8 cellular contexts compared by ENCODE assay signal in genomic region chr3:184315506-184315867, GRCh38. TPM values are rescaled to one million over a fixed set of nuclear protein-coding genes. Genes with fewer than 3 reads are reported as not detected.
A peak's percentile ranks its signal among the peaks of the same experiment; 100 is the strongest.
DNase-seq lines count a peak whose midpoint lies in the region; ATAC-seq, FAIRE-seq and TF ChIP-seq lines count a peak whose summit lies in the region.

No MANE protein-coding gene starts in this region.

- H3K4me1 Mint-ChIP-seq in stimulated activated naive CD8-positive, alpha-beta T cell treated with anti-CD3 and anti-CD28 coated beads, Interleukin-15, Interleukin-2, amounts not matched to agents 100 ng/mL and 50 ng/mL, for 24 hours (ENCODE audit: low read depth), result peaks cover 40% of the 10 kb centered on the region

- peak overlapping the region; percentile 86 for H3K4me3 Mint-ChIP-seq in stimulated activated naive CD8-positive, alpha-beta T cell treated with anti-CD3 and anti-CD28 coated beads, Interleukin-15, Interleukin-2, amounts not matched to agents 100 ng/mL and 50 ng/mL, for 24 hours

- H3K9ac ChIP-seq in PC-3 (ENCODE audit: low read length), result peak overlapping the region; percentile 100
- H3K9ac ChIP-seq in endothelial cell of umbilical vein (replicated peaks; ENCODE audit: extremely low read depth, insufficient read depth, low read length), result peak overlapping the region; percentile 82

- no peak overlapping the region for H2AFZ ChIP-seq in PC-3 (ENCODE audit: low read length)
- H2AFZ ChIP-seq in endothelial cell of umbilical vein (ENCODE audit: low read depth, low read length), result no peak overlapping the region

- no peaks in the 10 kb centered on the region for H3K9me1 ChIP-seq in endothelial cell of umbilical vein (replicated peaks; ENCODE audit: control insufficient read depth, extremely low read depth, insufficient read depth, low read length)

- H3F3A ChIP-seq in PC-3 (ENCODE audit: low read length, unreplicated experiment), result peaks cover 8% of the 10 kb centered on the region

- H3K9me3 Mint-ChIP-seq in stimulated activated naive CD8-positive, alpha-beta T cell treated with anti-CD3 and anti-CD28 coated beads, Interleukin-15, Interleukin-2, amounts not matched to agents 100 ng/mL and 50 ng/mL, for 24 hours, result no peaks in the 10 kb centered on the region

- CTCF ChIA-PET in PC-3 (lab: Charles Lee) (no interaction called here), endothelial cell of umbilical vein (lab: Charles Lee) (interaction anchor here (1.1 kb wide), 1 partner anchor 10 kb away, joined by 3 read pairs; no protein-coding TSS in a partner anchor)

- H3K4me1 ChIP-seq in PC-3 (ENCODE audit: insufficient read depth, low read length), result peaks cover 41% of the 10 kb centered on the region
- H3K4me1 ChIP-seq in endothelial cell of umbilical vein (ENCODE audit: control insufficient read depth, extremely low read depth, insufficient read depth, low read length), result peaks cover 38% of the 10 kb centered on the region
- H3K4me1 ChIP-seq in pancreas, result peaks cover 23 to 32% (median 27%) of the 10 kb centered on the region in 3 donors

- H3K36me3 Mint-ChIP-seq in stimulated activated naive CD8-positive, alpha-beta T cell treated with anti-CD3 and anti-CD28 coated beads, Interleukin-15, Interleukin-2, amounts not matched to agents 100 ng/mL and 50 ng/mL, for 24 hours (ENCODE audit: low read depth), result peaks cover 40% of the 10 kb centered on the region

- peak overlapping the region; percentile 88 for H3K27ac Mint-ChIP-seq in stimulated activated naive CD8-positive, alpha-beta T cell treated with anti-CD3 and anti-CD28 coated beads, Interleukin-15, Interleukin-2, amounts not matched to agents 100 ng/mL and 50 ng/mL, for 24 hours

- TF ChIP-seq CTCF in PC-3 (conservative IDR thresholded peaks at IDR 0.05; ENCODE audit: low read depth, low read length) (no peak), endothelial cell of umbilical vein (IDR thresholded peaks at IDR 0.05; ENCODE audit: extremely low read depth in 1 of 2, insufficient read depth in 1 of 2, low read depth in 1 of 2, low read length in 2 of 2) (no peak), pancreas (IDR thresholded peaks at IDR 0.05) (no peak)

- no peak for DNase-seq in stimulated activated naive CD8-positive, alpha-beta T cell treated with anti-CD3 and anti-CD28 coated beads, Interleukin-15, Interleukin-2, amounts not matched to agents 100 U/mL and 50 U/mL, for 24 hours
- DNase-seq in PC-3 (no peak), endothelial cell of umbilical vein (ENCODE audit: low read depth, low spot score) (no peak), pancreas (peak in 1 of 6 donors; percentile 34), NCI-H1694 (lab: John Stamatoyannopoulos, UW) (no peak), RCC 7860 (ENCODE audit: low spot score) (no peak), occipital lobe (lab: John Stamatoyannopoulos, UW) (no peak)

- H3K9me3 ChIP-seq in PC-3 (ENCODE audit: low read length) (no peaks in the 10 kb centered on the region), endothelial cell of umbilical vein (replicated peaks; ENCODE audit: control insufficient read depth, insufficient read depth, low read length) (no peaks in the 10 kb centered on the region), pancreas (no peaks in the 10 kb centered on the region)

- POLR2A ChIA-PET in PC-3 (lab: Charles Lee; ENCODE audit: unreplicated experiment), result interaction anchor here (0.5 kb wide), 1 partner anchor 36 kb away, joined by 19 read pairs; no protein-coding TSS in a partner anchor
- POLR2A ChIA-PET in endothelial cell of umbilical vein (lab: Charles Lee), result interaction anchor here (1.0 to 1.5 kb wide), 2 partner anchors 22 to 46 kb away, joined by 3 to 5 read pairs; partner anchors contain the start of genes CLCN2, FAM131A and POLR2H

- peak overlapping the region; percentile 96 for H3K4me2 ChIP-seq in PC-3 (ENCODE audit: low read length)
- peak overlapping the region; percentile 25 for H3K4me2 ChIP-seq in endothelial cell of umbilical vein (ENCODE audit: insufficient read depth, low read length)

- H4K20me1 ChIP-seq in PC-3 (ENCODE audit: low read length), result peaks cover 50% of the 10 kb centered on the region
- H4K20me1 ChIP-seq in endothelial cell of umbilical vein (replicated peaks; ENCODE audit: control insufficient read depth, extremely low read depth, insufficient read depth, low read length), result peaks cover 3% of the 10 kb centered on the region

- dilution Hi-C loops in endothelial cell of umbilical vein (cut with MboI; ENCODE audit: extremely low pct_ligation_motif_present, low sequenced_read_pairs), result no loop called here

- FAIRE-seq in endothelial cell of umbilical vein (lab: Jason Lieb, UNC) (no peak), pancreas (lab: Jason Lieb, UNC) (no peak), RCC 7860 (lab: Jason Lieb, UNC) (no peak)

- no peak for ATAC-seq in stimulated activated naive CD8-positive, alpha-beta T cell treated with anti-CD3 and anti-CD28 coated beads, Interleukin-15, Interleukin-2, amounts not matched to agents 100 U/mL and 50 U/mL, for 24 hours
- ATAC-seq in PC-3 (no peak), pancreas (no peak)

- no peak for TF ChIP-seq POLR2A in endothelial cell of umbilical vein (IDR thresholded peaks at IDR 0.05; ENCODE audit: low read depth, low read length)

- H3K4me3 ChIP-seq in PC-3 (ENCODE audit: low read length) (peak overlapping the region; percentile 100), endothelial cell of umbilical vein (replicated peaks in 1 of 3; ENCODE audit: insufficient read depth in 1 of 3, low read depth in 1 of 3, low read length in 3 of 3) (peak overlapping the region; percentile 36 to 84 (median 59)), pancreas (peak overlapping the region; percentile 83 to 94 (median 88))

- 1 to 2% methylated on average over 9 of the region's 9 CpGs for WGBS in pancreas, 2 donors

- H3K36me3 ChIP-seq in PC-3 (ENCODE audit: low read depth, low read length) (peaks cover 29% of the 10 kb centered on the region), endothelial cell of umbilical vein (ENCODE audit: control insufficient read depth in 2 of 2, extremely low read depth in 1 of 2, insufficient read depth in 2 of 2, low read length in 2 of 2) (peaks cover 11 to 12% of the 10 kb centered on the region in 2 experiments), pancreas (peaks cover 0 to under 1% (median 0%) of the 10 kb centered on the region in 3 donors)

- H3K27me3 Mint-ChIP-seq in stimulated activated naive CD8-positive, alpha-beta T cell treated with anti-CD3 and anti-CD28 coated beads, Interleukin-15, Interleukin-2, amounts not matched to agents 100 ng/mL and 50 ng/mL, for 24 hours, result no peaks in the 10 kb centered on the region

- H3K9me2 ChIP-seq in PC-3 (replicated peaks; ENCODE audit: low read length), result no peaks in the 10 kb centered on the region

- H3K79me2 ChIP-seq in PC-3 (ENCODE audit: low read length) (peaks cover 57% of the 10 kb centered on the region), endothelial cell of umbilical vein (ENCODE audit: control insufficient read depth, insufficient read depth, low read length) (peaks cover 53% of the 10 kb centered on the region)

- intact Hi-C loops in PC-3 (cut with micrococcal nuclease), result loop anchor here (2.0 kb wide), 1 partner anchor 19 kb away; no protein-coding TSS in a partner anchor
- intact Hi-C loops in endothelial cell of umbilical vein (cut with micrococcal nuclease), result loop anchor here (1.0 kb wide), 1 partner anchor 47 kb away; no protein-coding TSS in a partner anchor
- intact Hi-C loops in pancreas (cut with DNase I), result no loop called here

- H3K27me3 ChIP-seq in PC-3 (ENCODE audit: low read length) (no peaks in the 10 kb centered on the region), endothelial cell of umbilical vein (ENCODE audit: control insufficient read depth in 2 of 2, insufficient read depth in 2 of 2, low read length in 2 of 2) (no peaks in the 10 kb centered on the region), pancreas (no peaks in the 10 kb centered on the region)

- BruUV-seq in PC-3 (replicated peaks; lab: Mats Ljungman, UMichigan) (TSS peak; percentile 40), endothelial cell of umbilical vein (replicated peaks; lab: Mats Ljungman, UMichigan) (no TSS peak)

- H3K27ac ChIP-seq in PC-3 (ENCODE audit: low read length) (peak overlapping the region; percentile 90), endothelial cell of umbilical vein (ENCODE audit: insufficient read depth, low read depth, low read length) (peak overlapping the region; percentile 64), pancreas (peak overlapping the region; percentile 89 to 94 (median 91))

RNA-seq across cellular contexts. Expression of gene EIF4G1, which starts 1.1 kb away (rescaled TPM):
- total RNA-seq in PC-3 (2014; rRNA removed) (463 and 599 TPM in 2 replicates), endothelial cell of umbilical vein (524 and 532 TPM in 2 replicates), pancreas (100 to 1,000 TPM; 118 to 207 (median 178) TPM), occipital lobe (77.8 TPM)
- polyA plus RNA-seq in endothelial cell of umbilical vein (355 and 401 TPM in 2 replicates), pancreas (100 to 1,000 TPM; 159 to 163 TPM)
- 305 and 332 TPM in 2 replicates for polyA plus RNA-seq in endothelial cell of umbilical vein (2011; cell fraction: cytosol; rRNA removed)
- 513 and 525 TPM in 2 replicates for polyA plus RNA-seq in endothelial cell of umbilical vein (2011; cell fraction: nucleus; rRNA removed)
- 236 and 329 TPM in 2 replicates for polyA plus RNA-seq in endothelial cell of umbilical vein (2012)
- 474 and 526 TPM in 2 replicates for polyA minus RNA-seq in endothelial cell of umbilical vein
- polyA minus RNA-seq in endothelial cell of umbilical vein (2011; cell fraction: cytosol; rRNA and poly(A)+ RNA removed), result 242 TPM
- polyA minus RNA-seq in endothelial cell of umbilical vein (2011; cell fraction: nucleus; rRNA and poly(A)+ RNA removed), result 207 and 228 TPM in 2 replicates

RNA-seq across cellular contexts. Expression of gene PSMD2, which starts 16.4 kb away (rescaled TPM):
- total RNA-seq in PC-3 (2014; rRNA removed) (1,057 and 1,393 TPM in 2 replicates), endothelial cell of umbilical vein (400 and 435 TPM in 2 replicates), pancreas (10 to 100 TPM; 38.4 to 89.6 (median 54.1) TPM), occipital lobe (244 TPM)
- polyA plus RNA-seq in endothelial cell of umbilical vein (358 and 414 TPM in 2 replicates), pancreas (10 to 100 TPM; 39.1 to 78.7 TPM)
- polyA plus RNA-seq in endothelial cell of umbilical vein (2011; cell fraction: cytosol; rRNA removed), result 266 and 278 TPM in 2 replicates
- 416 and 477 TPM in 2 replicates for polyA plus RNA-seq in endothelial cell of umbilical vein (2011; cell fraction: nucleus; rRNA removed)
- 316 and 537 TPM in 2 replicates for polyA plus RNA-seq in endothelial cell of umbilical vein (2012)
- 564 and 571 TPM in 2 replicates for polyA minus RNA-seq in endothelial cell of umbilical vein
- 395 TPM for polyA minus RNA-seq in endothelial cell of umbilical vein (2011; cell fraction: cytosol; rRNA and poly(A)+ RNA removed)
- polyA minus RNA-seq in endothelial cell of umbilical vein (2011; cell fraction: nucleus; rRNA and poly(A)+ RNA removed), result 166 and 239 TPM in 2 replicates

RNA-seq across cellular contexts. Expression of gene FAM131A, which starts 21.9 kb away (rescaled TPM):
- total RNA-seq in PC-3 (2014; rRNA removed) (21.9 and 24.2 TPM in 2 replicates), endothelial cell of umbilical vein (19.9 and 26.8 TPM in 2 replicates), pancreas (1 to 10 TPM; 4.0 to 7.9 (median 6.4) TPM), occipital lobe (61.6 TPM)
- polyA plus RNA-seq in endothelial cell of umbilical vein (29.9 and 34.1 TPM in 2 replicates), pancreas (10 to 100 TPM; 12.7 to 22.5 TPM)
- 22.5 and 34.2 TPM in 2 replicates for polyA plus RNA-seq in endothelial cell of umbilical vein (2011; cell fraction: cytosol; rRNA removed)
- polyA plus RNA-seq in endothelial cell of umbilical vein (2011; cell fraction: nucleus; rRNA removed), result 27.8 and 36.3 TPM in 2 replicates
- polyA plus RNA-seq in endothelial cell of umbilical vein (2012), result 15.8 and 22.6 TPM in 2 replicates
- polyA minus RNA-seq in endothelial cell of umbilical vein, result 19.1 and 21.9 TPM in 2 replicates
- 10.8 TPM for polyA minus RNA-seq in endothelial cell of umbilical vein (2011; cell fraction: cytosol; rRNA and poly(A)+ RNA removed)
- polyA minus RNA-seq in endothelial cell of umbilical vein (2011; cell fraction: nucleus; rRNA and poly(A)+ RNA removed), result 12.3 and 12.8 TPM in 2 replicates

RNA-seq across cellular contexts. Expression of gene ECE2, which starts 39.7 kb away (rescaled TPM):
- total RNA-seq in PC-3 (2014; rRNA removed) (not detected in 2 replicates), endothelial cell of umbilical vein (not detected in 2 replicates), pancreas (10 to 100 TPM in 1 of 6 donors, 1 to 10 TPM in 5; 6.3 to 12.1 (median 8.8) TPM), occipital lobe (2.2 TPM)
- polyA plus RNA-seq in endothelial cell of umbilical vein (not detected in 2 replicates), pancreas (10 to 100 TPM in 1 of 2 donors, 1 to 10 TPM in 1; 7.7 to 25.4 TPM)
- polyA plus RNA-seq in endothelial cell of umbilical vein (2011; cell fraction: cytosol; rRNA removed), result not detected in 2 replicates
- not detected in 2 replicates for polyA plus RNA-seq in endothelial cell of umbilical vein (2011; cell fraction: nucleus; rRNA removed)
- not detected in 2 replicates for polyA plus RNA-seq in endothelial cell of umbilical vein (2012)
- polyA minus RNA-seq in endothelial cell of umbilical vein, result not detected in 2 replicates
- polyA minus RNA-seq in endothelial cell of umbilical vein (2011; cell fraction: cytosol; rRNA and poly(A)+ RNA removed), result not detected
- polyA minus RNA-seq in endothelial cell of umbilical vein (2011; cell fraction: nucleus; rRNA and poly(A)+ RNA removed), result not detected in 2 replicates

RNA-seq across cellular contexts. Expression of gene CLCN2, which starts 45.9 kb away (rescaled TPM):
- total RNA-seq in PC-3 (2014; rRNA removed) (13.0 and 17.0 TPM in 2 replicates), endothelial cell of umbilical vein (6.5 and 9.9 TPM in 2 replicates), pancreas (1 to 10 TPM; 4.9 to 9.2 (median 6.2) TPM), occipital lobe (8.4 TPM)
- polyA plus RNA-seq in endothelial cell of umbilical vein (3.5 and 4.9 TPM in 2 replicates), pancreas (10 to 100 TPM; 22.2 to 25.5 TPM)
- 2.6 TPM in 2 replicates for polyA plus RNA-seq in endothelial cell of umbilical vein (2011; cell fraction: cytosol; rRNA removed)
- 15.3 and 20.5 TPM in 2 replicates for polyA plus RNA-seq in endothelial cell of umbilical vein (2011; cell fraction: nucleus; rRNA removed)
- 2.4 and 2.8 TPM in 2 replicates for polyA plus RNA-seq in endothelial cell of umbilical vein (2012)
- 7.2 and 8.3 TPM in 2 replicates for polyA minus RNA-seq in endothelial cell of umbilical vein
- polyA minus RNA-seq in endothelial cell of umbilical vein (2011; cell fraction: cytosol; rRNA and poly(A)+ RNA removed), result 5.6 TPM
- 10.1 and 10.5 TPM in 2 replicates for polyA minus RNA-seq in endothelial cell of umbilical vein (2011; cell fraction: nucleus; rRNA and poly(A)+ RNA removed)

Comparison
In these comparisons a context has a peak if more than half of its experiments do, and no peak if none do; other contexts are left out.
1. intact Hi-C loops: an anchor here in PC-3 (2.0 kb wide) and endothelial cell of umbilical vein (1.0 kb wide); none called in pancreas.